In the genomic region with DNA sequence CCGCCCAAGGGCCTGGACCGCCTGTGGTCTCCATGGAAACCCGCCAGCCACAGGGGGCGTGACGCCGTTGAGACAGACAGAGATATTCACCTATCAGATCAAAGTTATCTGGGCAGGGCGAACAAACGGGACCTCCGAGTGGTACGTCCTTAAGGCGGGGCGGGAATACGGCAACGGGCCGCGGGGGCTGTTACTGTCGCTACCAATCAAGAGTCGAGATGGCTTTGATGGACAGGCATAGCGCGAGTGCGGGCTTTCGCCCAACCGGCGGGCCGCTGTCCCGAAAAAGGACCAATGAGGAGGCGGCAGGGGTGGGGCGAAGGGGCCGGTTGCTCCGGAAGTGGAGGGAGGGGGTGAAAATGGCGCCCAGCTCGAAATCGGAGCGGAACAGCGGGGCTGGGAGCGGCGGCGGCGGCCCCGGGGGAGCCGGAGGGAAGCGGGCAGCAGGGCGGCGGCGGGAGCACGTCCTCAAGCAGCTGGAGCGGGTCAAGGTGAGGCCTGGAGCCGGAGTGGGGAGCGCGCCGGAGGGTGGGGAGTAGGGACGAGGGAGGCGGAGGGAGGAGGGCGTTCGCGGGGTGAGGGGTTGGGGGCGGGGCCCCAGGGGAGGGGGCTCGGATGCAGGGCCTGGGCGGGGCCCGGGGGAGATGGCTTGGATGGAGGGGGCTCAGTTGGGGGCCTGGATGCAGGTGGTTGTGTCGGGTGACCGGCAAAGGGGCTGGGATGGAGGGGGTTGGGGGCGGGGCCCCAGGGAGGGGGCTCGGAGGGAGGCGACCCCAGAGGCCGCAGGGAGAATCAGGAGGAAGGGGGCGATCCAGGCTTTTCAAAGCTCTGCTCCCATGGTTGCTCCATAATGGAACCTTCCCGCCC, we compare ENCODE assay signal across 1 cellular context.
TF ChIP-seq lines count a peak whose summit lies in the region.

TSS of gene DCAF15 (plus strand) at position 356 of the 867 bp plus-strand sequence. CDS start at position 360, 4 bp downstream.

TF ChIP-seq in K562, 482 proteins besides CTCF, POLR2A, EP300 and RAD21 (continued from another document and continues in another):
- TF ChIP-seq, protein P1, sequence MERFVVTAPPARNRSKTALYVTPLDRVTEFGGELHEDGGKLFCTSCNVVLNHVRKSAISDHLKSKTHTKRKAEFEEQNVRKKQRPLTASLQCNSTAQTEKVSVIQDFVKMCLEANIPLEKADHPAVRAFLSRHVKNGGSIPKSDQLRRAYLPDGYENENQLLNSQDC (CRISPR knock-in tag; IDR thresholded peaks at IDR 0.05) = 0 out of 2 replicates have a peak, but pooled peaks have one; percentile 12
- TF ChIP-seq EHMT2 (IDR thresholded peaks at IDR 0.05) (no peak), TAF7 (tag; IDR thresholded peaks at IDR 0.05) (peak; percentile 95), RFX1 (IDR thresholded peaks at IDR 0.05) (peak; percentile 98), ETV5 (CRISPR knock-in tag; IDR thresholded peaks at IDR 0.05; ENCODE audit: low read depth) (peak; percentile 92), HEY1 (CRISPR knock-in tag; IDR thresholded peaks at IDR 0.05; ENCODE audit: borderline replicate concordance) (no peak), EGR1 (conservative IDR thresholded peaks at IDR 0.05) (peak; percentile 88), KDM5B (IDR thresholded peaks at IDR 0.05; ENCODE audit: insufficient replicate concordance, low read depth, low read length) (peak; percentile 30), TFAP4 (CRISPR knock-in tag; IDR thresholded peaks at IDR 0.05; ENCODE audit: borderline replicate concordance) (peak; percentile 73; the same call in 1 of the 2 replicates), YY1 (IDR thresholded peaks at IDR 0.05; ENCODE audit: borderline replicate concordance in 1 of 3, control insufficient read depth in 1 of 3, extremely low read depth in 1 of 3, insufficient read depth in 3 of 3, insufficient read length in 1 of 3, insufficient replicate concordance in 2 of 3, low read depth in 1 of 3, low read length in 2 of 3) (peak; percentile 77 to 97 (median 95)), MTA3 (IDR thresholded peaks at IDR 0.05; ENCODE audit: borderline replicate concordance) (peak; percentile 88; the same call in 1 of the 2 replicates), RBBP5 (IDR thresholded peaks at IDR 0.05; ENCODE audit: borderline replicate concordance, insufficient read depth, low read length, poor library complexity, severe bottlenecking) (peak; percentile 71), CREB3L1 (IDR thresholded peaks at IDR 0.05; ENCODE audit: borderline replicate concordance, low read depth) (peak; percentile 51; the same call in 1 of the 2 replicates), MLLT1 (IDR thresholded peaks at IDR 0.05) (peak in 1 of 2 experiments; percentile 96; a peak in 2 of 4 replicates), RBM25 (IDR thresholded peaks at IDR 0.05; ENCODE audit: low read depth, low read length, severe bottlenecking) (peak; percentile 99), GABPA (tag; conservative IDR thresholded peaks at IDR 0.05; ENCODE audit: low read depth) (peak; percentile 91), THAP12 (CRISPR knock-in tag; IDR thresholded peaks at IDR 0.05) (0 out of 2 replicates have a peak, but pooled peaks have one; percentile 41), TAF9B (IDR thresholded peaks at IDR 0.05; ENCODE audit: partially characterized antibody) (peak; percentile 95), ZFP30 (CRISPR knock-in tag; IDR thresholded peaks at IDR 0.05; ENCODE audit: borderline replicate concordance) (no peak), BRD4 (IDR thresholded peaks at IDR 0.05) (no peak), ELF1 (tag; IDR thresholded peaks at IDR 0.05) (peak; percentile 76), PHB (CRISPR knock-in tag; IDR thresholded peaks at IDR 0.05) (no peak), STAT6 (CRISPR knock-in tag; IDR thresholded peaks at IDR 0.05) (no peak), PCBP1 (IDR thresholded peaks at IDR 0.05; ENCODE audit: low read depth, low read length, poor library complexity, severe bottlenecking) (peak; percentile 97), BHLHE40 (IDR thresholded peaks at IDR 0.05; ENCODE audit: low read length) (0 out of 2 replicates have a peak, but pooled peaks have one; percentile 43), U2AF2 (optimal IDR thresholded peaks at IDR 0.05; ENCODE audit: low read depth, low read length) (no peak)
- TF ChIP-seq, protein P2, sequence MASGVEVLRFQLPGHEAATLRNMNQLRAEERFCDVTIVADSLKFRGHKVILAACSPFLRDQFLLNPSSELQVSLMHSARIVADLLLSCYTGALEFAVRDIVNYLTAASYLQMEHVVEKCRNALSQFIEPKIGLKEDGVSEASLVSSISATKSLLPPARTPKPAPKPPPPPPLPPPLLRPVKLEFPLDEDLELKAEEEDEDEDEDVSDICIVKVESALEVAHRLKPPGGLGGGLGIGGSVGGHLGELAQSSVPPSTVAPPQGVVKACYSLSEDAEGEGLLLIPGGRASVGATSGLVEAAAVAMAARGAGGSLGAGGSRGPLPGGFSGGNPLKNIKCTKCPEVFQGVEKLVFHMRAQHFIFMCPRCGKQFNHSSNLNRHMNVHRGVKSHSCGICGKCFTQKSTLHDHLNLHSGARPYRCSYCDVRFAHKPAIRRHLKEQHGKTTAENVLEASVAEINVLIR (CRISPR knock-in tag; IDR thresholded peaks at IDR 0.05) = peak; percentile 49; the same call in 1 of the 2 replicates
- TF ChIP-seq, protein P3, sequence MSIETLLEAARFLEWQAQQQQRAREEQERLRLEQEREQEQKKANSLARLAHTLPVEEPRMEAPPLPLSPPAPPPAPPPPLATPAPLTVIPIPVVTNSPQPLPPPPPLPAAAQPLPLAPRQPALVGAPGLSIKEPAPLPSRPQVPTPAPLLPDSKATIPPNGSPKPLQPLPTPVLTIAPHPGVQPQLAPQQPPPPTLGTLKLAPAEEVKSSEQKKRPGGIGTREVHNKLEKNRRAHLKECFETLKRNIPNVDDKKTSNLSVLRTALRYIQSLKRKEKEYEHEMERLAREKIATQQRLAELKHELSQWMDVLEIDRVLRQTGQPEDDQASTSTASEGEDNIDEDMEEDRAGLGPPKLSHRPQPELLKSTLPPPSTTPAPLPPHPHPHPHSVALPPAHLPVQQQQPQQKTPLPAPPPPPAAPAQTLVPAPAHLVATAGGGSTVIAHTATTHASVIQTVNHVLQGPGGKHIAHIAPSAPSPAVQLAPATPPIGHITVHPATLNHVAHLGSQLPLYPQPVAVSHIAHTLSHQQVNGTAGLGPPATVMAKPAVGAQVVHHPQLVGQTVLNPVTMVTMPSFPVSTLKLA (conservative IDR thresholded peaks at IDR 0.05) = peak; percentile 11 to 29; a peak in 2 of 4 replicates
- TF ChIP-seq, protein P4, sequence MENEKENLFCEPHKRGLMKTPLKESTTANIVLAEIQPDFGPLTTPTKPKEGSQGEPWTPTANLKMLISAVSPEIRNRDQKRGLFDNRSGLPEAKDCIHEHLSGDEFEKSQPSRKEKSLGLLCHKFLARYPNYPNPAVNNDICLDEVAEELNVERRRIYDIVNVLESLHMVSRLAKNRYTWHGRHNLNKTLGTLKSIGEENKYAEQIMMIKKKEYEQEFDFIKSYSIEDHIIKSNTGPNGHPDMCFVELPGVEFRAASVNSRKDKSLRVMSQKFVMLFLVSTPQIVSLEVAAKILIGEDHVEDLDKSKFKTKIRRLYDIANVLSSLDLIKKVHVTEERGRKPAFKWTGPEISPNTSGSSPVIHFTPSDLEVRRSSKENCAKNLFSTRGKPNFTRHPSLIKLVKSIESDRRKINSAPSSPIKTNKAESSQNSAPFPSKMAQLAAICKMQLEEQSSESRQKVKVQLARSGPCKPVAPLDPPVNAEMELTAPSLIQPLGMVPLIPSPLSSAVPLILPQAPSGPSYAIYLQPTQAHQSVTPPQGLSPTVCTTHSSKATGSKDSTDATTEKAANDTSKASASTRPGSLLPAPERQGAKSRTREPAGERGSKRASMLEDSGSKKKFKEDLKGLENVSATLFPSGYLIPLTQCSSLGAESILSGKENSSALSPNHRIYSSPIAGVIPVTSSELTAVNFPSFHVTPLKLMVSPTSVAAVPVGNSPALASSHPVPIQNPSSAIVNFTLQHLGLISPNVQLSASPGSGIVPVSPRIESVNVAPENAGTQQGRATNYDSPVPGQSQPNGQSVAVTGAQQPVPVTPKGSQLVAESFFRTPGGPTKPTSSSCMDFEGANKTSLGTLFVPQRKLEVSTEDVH (IDR thresholded peaks at IDR 0.05; ENCODE audit: low read depth, partially characterized antibody) = no peak
- TF ChIP-seq, protein P5, sequence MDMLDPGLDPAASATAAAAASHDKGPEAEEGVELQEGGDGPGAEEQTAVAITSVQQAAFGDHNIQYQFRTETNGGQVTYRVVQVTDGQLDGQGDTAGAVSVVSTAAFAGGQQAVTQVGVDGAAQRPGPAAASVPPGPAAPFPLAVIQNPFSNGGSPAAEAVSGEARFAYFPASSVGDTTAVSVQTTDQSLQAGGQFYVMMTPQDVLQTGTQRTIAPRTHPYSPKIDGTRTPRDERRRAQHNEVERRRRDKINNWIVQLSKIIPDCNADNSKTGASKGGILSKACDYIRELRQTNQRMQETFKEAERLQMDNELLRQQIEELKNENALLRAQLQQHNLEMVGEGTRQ (CRISPR knock-in tag; IDR thresholded peaks at IDR 0.05) = no peak
- TF ChIP-seq, protein P6, sequence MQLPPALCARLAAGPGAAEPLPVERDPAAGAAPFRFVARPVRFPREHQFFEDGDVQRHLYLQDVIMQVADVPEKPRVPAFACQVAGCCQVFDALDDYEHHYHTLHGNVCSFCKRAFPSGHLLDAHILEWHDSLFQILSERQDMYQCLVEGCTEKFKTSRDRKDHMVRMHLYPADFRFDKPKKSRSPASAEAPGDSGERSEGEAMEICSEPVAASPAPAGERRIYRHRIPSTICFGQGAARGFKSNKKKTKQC (CRISPR knock-in tag; IDR thresholded peaks at IDR 0.05) = no peak
